ENCODE assay signal across 8 cellular contexts in genomic region chr15:90101969-90102890, GRCh38. TPM values are rescaled to one million over a fixed set of nuclear protein-coding genes. Genes with fewer than 3 reads are reported as not detected.
A peak's percentile ranks its signal among the peaks of the same experiment; 100 is the strongest.
DNase-seq lines count a peak whose midpoint lies in the region; ATAC-seq and TF ChIP-seq lines count a peak whose summit lies in the region.

IDH2 (minus strand) TSS chr15:90102468; CDS start chr15:90102390, 78 bp downstream.

- peak; percentile 61 for ATAC-seq in GM19455 (IDR thresholded peaks at IDR 0.05; ENCODE audit: unreplicated experiment)

- H3K27ac ChIP-seq in HL-60 (replicated peaks): peak within 1 kb of the TSS; percentile 91

- H3K36me3 Mint-ChIP-seq in activated T-cell treated with anti-CD3 and anti-CD28 coated beads, Interleukin-2, amount 50 U/mL, for 24 hours (ENCODE audit: low read depth): peaks cover 18% of the 10 kb centered on the region

- no peaks in the 10 kb centered on the region for H3K9me3 Mint-ChIP-seq in activated T-cell treated with anti-CD3 and anti-CD28 coated beads, Interleukin-2, amount 50 U/mL, for 24 hours

- DNase-seq in Caki2 (ENCODE audit: low read depth): peak; percentile 77
- DNase-seq in HL-60 (ENCODE audit: low read depth in 1 of 2, low spot score in 1 of 2): peak; percentile 65 to 67
- peak; percentile 38 for DNase-seq in OCI-M2 (lab: John Stamatoyannopoulos, UW; ENCODE audit: unreplicated experiment)
- DNase-seq in activated T-cell treated with anti-CD3 and anti-CD28 coated beads, Interleukin-2, amount 50 U/mL, for 24 hours: peak; percentile 86
- peak; percentile 85 to 89 for DNase-seq in erythroblast (lab: John Stamatoyannopoulos, UW)
- peak; percentile 78 for DNase-seq in mucosa of gallbladder (ENCODE audit: low spot score)
- DNase-seq in stimulated activated CD8-positive, alpha-beta memory T cell treated with anti-CD3 and anti-CD28 coated beads, Interleukin-7, amount 100 ng/mL, for 1 hour (ENCODE audit: low read depth in 2 of 2): peak; percentile 35 to 46

- in situ Hi-C loops in Caki2 (cut with HindIII; ENCODE audit: low pct_unique_long_range_greater_than_20kb, low sequenced_read_pairs): no loop called here

- no peak for TF ChIP-seq CTCF in HL-60 (IDR thresholded peaks at IDR 0.05; ENCODE audit: insufficient read depth, low read length)

- TF ChIP-seq POLR2A in erythroblast (IDR thresholded peaks at IDR 0.05; ENCODE audit: low read length): peak; percentile 91

- peak within 1 kb of the TSS; percentile 86 for H3K4me3 Mint-ChIP-seq in activated T-cell treated with anti-CD3 and anti-CD28 coated beads, Interleukin-2, amount 50 U/mL, for 24 hours

- peak within 1 kb of the TSS; percentile 94 for H3K27ac Mint-ChIP-seq in activated T-cell treated with anti-CD3 and anti-CD28 coated beads, Interleukin-2, amount 50 U/mL, for 24 hours

- H3K27me3 Mint-ChIP-seq in activated T-cell treated with anti-CD3 and anti-CD28 coated beads, Interleukin-2, amount 50 U/mL, for 24 hours: no peaks in the 10 kb centered on the region

- H3K4me1 Mint-ChIP-seq in activated T-cell treated with anti-CD3 and anti-CD28 coated beads, Interleukin-2, amount 50 U/mL, for 24 hours (ENCODE audit: low read depth): peaks cover 52% of the 10 kb centered on the region

- no peaks in the 10 kb centered on the region for H3K27me3 ChIP-seq in HL-60 (ENCODE audit: insufficient read depth, poor library complexity, severe bottlenecking)

- H3K4me3 ChIP-seq in HL-60 (replicated peaks; ENCODE audit: insufficient read depth, low read length): peak within 1 kb of the TSS; percentile 61

RNA-seq across cellular contexts. Expression of gene IDH2, which starts in this region (rescaled TPM):
- 73.8 and 74.2 TPM in 2 replicates for total RNA-seq in Caki2 (2014; rRNA removed; shearing (Covaris generic); ENCODE audit: low replicate concordance)
- 73.2 TPM for total RNA-seq in mucosa of gallbladder

Comparison
In these comparisons a context has a peak if more than half of its experiments do, and no peak if none do; other contexts are left out.
1. Peak in every context shown above with its lines: DNase-seq, ATAC-seq, H3K4me3 ChIP-seq and H3K27ac ChIP-seq.